In genomic region chr19:1473056-1473400, GRCh38 we compare ENCODE assay signal across 18 cellular contexts. TPM values are rescaled to one million over a fixed set of nuclear protein-coding genes. Genes with fewer than 3 reads are reported as not detected.
A peak's percentile ranks its signal among the peaks of the same experiment; 100 is the strongest.
DNase-seq lines count a peak whose midpoint lies in the region; ATAC-seq and TF ChIP-seq lines count a peak whose summit lies in the region.
"Had no signal": no experiment of that assay in that cellular context is flagged by ENCODE, and none has a peak within 500 bp of the region (broad histone marks: within the 10 kb centered on the region; RNA-seq: fewer than 3 reads in every experiment).

No MANE protein-coding gene starts in this region.

- H3K36me3 Mint-ChIP-seq in IgD-negative memory B cell (peaks cover 3% of the 10 kb centered on the region), activated B cell treated with CpG ODN at 0.5 μM for 24 hours (ENCODE audit: low read depth) (peaks cover 13% of the 10 kb centered on the region), memory B cell (peaks cover 2% of the 10 kb centered on the region)
- H3K36me3 Mint-ChIP-seq: activated naive CD8-positive, alpha-beta T cell had no signal

- peaks cover 0 to 9% (median 9%) of the 10 kb centered on the region in 3 donors for H3K4me1 Mint-ChIP-seq in IgD-negative memory B cell
- H3K4me1 Mint-ChIP-seq in activated B cell treated with CpG ODN at 0.5 μM for 24 hours: peaks cover 30% of the 10 kb centered on the region
- H3K4me1 Mint-ChIP-seq in memory B cell: peaks cover 15% of the 10 kb centered on the region

- intact Hi-C loops in activated B cell treated with CpG ODN at 0.5 μM for 24 hours (cut with micrococcal nuclease): no loop called here

- H3K4me3 Mint-ChIP-seq in IgD-negative memory B cell (peak overlapping the region in 1 of 4 donors; percentile 55), activated B cell treated with CpG ODN at 0.5 μM for 24 hours (peak overlapping the region; percentile 19), memory B cell (peak overlapping the region; percentile 51)
- H3K4me3 Mint-ChIP-seq: activated naive CD8-positive, alpha-beta T cell; activated T-cell treated with anti-CD3 and anti-CD28 coated beads, Interleukin-2, amount 50 U/mL, for 72 hours had no signal

- CTCF ChIA-PET in activated B cell treated with CpG ODN at 0.5 μM for 24 hours (lab: Charles Lee): no interaction called here

- ATAC-seq in activated B cell treated with CpG ODN at 0.5 μM for 24 hours (ENCODE audit: low read depth) (no peak), memory B cell (ENCODE audit: low read depth) (no peak), HG03442 (IDR thresholded peaks at IDR 0.05; ENCODE audit: unreplicated experiment) (no peak)
- ATAC-seq: activated T-cell treated with anti-CD3 and anti-CD28 coated beads, Interleukin-2, amount 50 U/mL, for 72 hours; gastrocnemius medialis; GM12878; left colon had no signal

- no peak for TF ChIP-seq CTCF in activated B cell treated with CpG ODN at 0.5 μM for 24 hours (IDR thresholded peaks at IDR 0.05)

- H3K9me3 Mint-ChIP-seq in IgD-negative memory B cell (no peaks in the 10 kb centered on the region), activated B cell treated with CpG ODN at 0.5 μM for 24 hours (no peaks in the 10 kb centered on the region), memory B cell (no peaks in the 10 kb centered on the region)
- H3K9me3 Mint-ChIP-seq: activated T-cell treated with anti-CD3 and anti-CD28 coated beads, Interleukin-2, amount 50 U/mL, for 72 hours had no signal

- DNase-seq in activated B cell treated with CpG ODN at 0.5 μM for 24 hours (no peak), memory B cell (ENCODE audit: low spot score in 2 of 2) (no peak), AG08395 (ENCODE audit: low spot score) (no peak)
- DNase-seq: activated CD8-positive, alpha-beta memory T cell treated with anti-CD3 and anti-CD28 coated beads for 24 hours; activated T-cell treated with anti-CD3 and anti-CD28 coated beads, Interleukin-2, amount 50 U/mL, for 72 hours; BE2C; gastrocnemius medialis; GDM1; left colon; NCI-H2081 treated with DMSO at 0.1 percent for 48 hours; NCI-H526 treated with DMSO at 0.1 percent for 48 hours; SHP77; stimulated activated CD4-positive, alpha-beta T cell treated with anti-CD3 and anti-CD28 coated beads, Interleukin-12 subunit alpha, Interleukin-12 subunit beta, amount 100 ng/mL, for 4 hours; T-helper 1 cell had no signal

- H3K27ac Mint-ChIP-seq in IgD-negative memory B cell: peak overlapping the region in 2 of 3 donors; percentile 32 to 71
- H3K27ac Mint-ChIP-seq in activated B cell treated with CpG ODN at 0.5 μM for 24 hours: no peak overlapping the region
- H3K27ac Mint-ChIP-seq in memory B cell: no peak overlapping the region
- H3K27ac Mint-ChIP-seq: activated naive CD8-positive, alpha-beta T cell; activated T-cell treated with anti-CD3 and anti-CD28 coated beads, Interleukin-2, amount 50 U/mL, for 72 hours had no signal

- POLR2A ChIA-PET in activated B cell treated with CpG ODN at 0.5 μM for 24 hours (lab: Charles Lee): interaction anchor here (1.8 kb wide), 1 partner anchor 18 kb away, joined by 5 read pairs; the partner anchor contains the start of genes PCSK4 and REEP6

- H3K27me3 Mint-ChIP-seq in IgD-negative memory B cell: peaks cover 6% of the 10 kb centered on the region
- peaks cover 2% of the 10 kb centered on the region for H3K27me3 Mint-ChIP-seq in activated B cell treated with CpG ODN at 0.5 μM for 24 hours
- peaks cover 5% of the 10 kb centered on the region for H3K27me3 Mint-ChIP-seq in memory B cell
- H3K27me3 Mint-ChIP-seq: activated naive CD8-positive, alpha-beta T cell had no signal

RNA-seq across cellular contexts. Expression of gene C19orf25, which starts 6.0 kb away (rescaled TPM):
- 51.1 TPM for polyA plus RNA-seq in IgD-negative memory B cell
- total RNA-seq in activated B cell treated with CpG ODN at 0.5 μM for 24 hours: 42.8 and 55.7 TPM in 2 replicates

RNA-seq across cellular contexts. Expression of gene PCSK4, which starts 17.1 kb away (rescaled TPM):
- not detected for polyA plus RNA-seq in IgD-negative memory B cell
- total RNA-seq in activated B cell treated with CpG ODN at 0.5 μM for 24 hours: 1.2 and 1.3 TPM in 2 replicates

RNA-seq across cellular contexts. Expression of gene REEP6, which starts 18.0 kb away (rescaled TPM):
- polyA plus RNA-seq in IgD-negative memory B cell: 0.24 TPM
- 1.1 and 1.5 TPM in 2 replicates for total RNA-seq in activated B cell treated with CpG ODN at 0.5 μM for 24 hours

RNA-seq across cellular contexts. Expression of gene APC2, which starts 23.1 kb away (rescaled TPM):
- polyA plus RNA-seq in IgD-negative memory B cell: 0.16 TPM
- total RNA-seq in activated B cell treated with CpG ODN at 0.5 μM for 24 hours: 0.42 and 0.59 TPM in 2 replicates

RNA-seq across cellular contexts. Expression of gene RPS15, which starts 34.8 kb away (rescaled TPM):
- polyA plus RNA-seq in IgD-negative memory B cell: 3,226 TPM
- 1,788 and 2,029 TPM in 2 replicates for total RNA-seq in activated B cell treated with CpG ODN at 0.5 μM for 24 hours

Comparison
In these comparisons a context has a peak if more than half of its experiments do, and no peak if none do; other contexts are left out.
1. H3K27ac Mint-ChIP-seq: peak in IgD-negative memory B cell (2 of 3); none in activated B cell treated with CpG ODN at 0.5 μM for 24 hours (single experiment) and memory B cell (single experiment).